Comparison of ENCODE assay signal across 20 cellular contexts in the genomic region with DNA sequence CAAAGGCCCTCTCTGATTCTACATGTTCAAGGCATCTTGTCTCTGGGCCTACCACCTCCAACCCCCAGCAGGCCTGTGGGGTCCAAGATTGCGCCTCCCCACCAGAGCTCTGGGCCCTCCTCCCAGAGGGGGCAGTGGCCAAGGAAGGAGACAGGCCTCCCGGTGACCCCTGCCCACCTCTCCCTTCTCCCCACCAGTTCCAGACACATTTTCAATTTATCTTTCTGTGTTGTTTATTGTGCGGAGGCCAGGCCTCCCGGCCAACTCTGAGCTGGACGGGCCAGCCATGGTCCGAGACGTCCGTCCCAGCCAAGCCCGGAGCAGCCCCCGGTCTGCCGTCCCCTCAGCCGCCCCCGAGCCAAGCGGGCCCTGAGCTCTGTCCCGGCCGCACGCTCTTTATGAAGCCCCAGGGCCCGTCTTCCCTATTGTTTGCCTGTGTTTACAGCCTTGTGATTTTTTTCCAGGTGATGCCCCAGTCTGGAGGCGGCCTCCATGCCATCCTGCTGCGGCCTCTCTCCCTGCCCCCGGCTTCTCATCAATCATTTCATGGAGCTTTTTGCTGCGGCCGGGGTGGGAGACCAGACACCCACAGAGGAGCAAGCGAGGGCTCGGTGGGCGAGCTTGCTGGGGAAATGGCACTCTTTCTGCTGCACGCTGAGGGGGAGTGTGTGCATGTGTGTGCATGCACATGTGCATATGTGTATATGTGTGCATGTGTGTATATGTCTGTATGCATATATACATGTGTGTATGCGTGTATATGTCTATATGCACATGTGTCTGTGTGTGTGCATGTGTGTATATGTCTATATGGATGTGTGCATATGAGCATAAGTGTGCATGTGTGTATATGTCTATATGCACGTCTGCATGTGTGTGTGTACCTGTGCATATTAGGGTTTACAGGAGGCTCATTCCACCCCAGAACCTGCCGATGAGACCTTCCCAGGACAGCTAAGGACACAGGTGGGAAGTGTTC. TPM values are rescaled to one million over a fixed set of nuclear protein-coding genes. Genes with fewer than 3 reads are reported as not detected.
A peak's percentile ranks its signal among the peaks of the same experiment; 100 is the strongest.
DNase-seq lines count a peak whose midpoint lies in the region; ATAC-seq and TF ChIP-seq lines count a peak whose summit lies in the region.
"Had no signal": no experiment of that assay in that cellular context is flagged by ENCODE, and none has a peak within 500 bp of the region (broad histone marks: within the 10 kb centered on the region; RNA-seq: fewer than 3 reads in every experiment).

No MANE protein-coding gene starts in this region.

- no peaks in the 10 kb centered on the region for H3K9me3 Mint-ChIP-seq in nephron
- H3K9me3 Mint-ChIP-seq: activated naive CD4-positive, alpha-beta T cell treated with anti-CD3 and anti-CD28 coated beads, Interleukin-2, amount 10 ng/mL, durations not matched to agents 7 days and 5 days had no signal

- no peak for TF ChIP-seq POLR2A in gastroesophageal sphincter (IDR thresholded peaks at IDR 0.05)

- no peak overlapping the region for H3K4me3 ChIP-seq in HEK293 (ENCODE audit: low read depth, low read length)
- H3K4me3 ChIP-seq in colonic mucosa: no peak overlapping the region
- no peak overlapping the region for H3K4me3 ChIP-seq in thoracic aorta
- H3K4me3 ChIP-seq in gastroesophageal sphincter: no peak overlapping the region
- H3K4me3 ChIP-seq: BLaER1 treated with 17β-estradiol and CSF1 and Interleukin-3, amounts not matched to agents 10 nM and 100 nM had no signal

- peaks cover 64% of the 10 kb centered on the region for H3K27me3 Mint-ChIP-seq in nephron (ENCODE audit: low read depth)
- H3K27me3 Mint-ChIP-seq: activated CD8-positive, alpha-beta memory T cell treated with anti-CD3 and anti-CD28 coated beads, Interleukin-2, amount 10 ng/mL, durations not matched to agents 7 days and 5 days had no signal

- ATAC-seq in thoracic aorta (ENCODE audit: insufficient number of reproducible peaks, low FRiP score, low read depth) (no peak), HG03097 (IDR thresholded peaks at IDR 0.05; ENCODE audit: low FRiP score, unreplicated experiment) (no peak), gastroesophageal sphincter (no peak), HG02852 (IDR thresholded peaks at IDR 0.05; ENCODE audit: unreplicated experiment) (no peak)
- ATAC-seq: activated CD8-positive, alpha-beta memory T cell treated with anti-CD3 and anti-CD28 coated beads, Interleukin-2, amount 10 ng/mL, durations not matched to agents 7 days and 5 days; Panc1 had no signal

- H3K4me3 Mint-ChIP-seq in nephron: peak overlapping the region in 1 of 3 experiments; percentile 27
- H3K4me3 Mint-ChIP-seq: activated CD8-positive, alpha-beta memory T cell treated with anti-CD3 and anti-CD28 coated beads, Interleukin-2, amount 10 ng/mL, durations not matched to agents 7 days and 5 days; activated naive CD4-positive, alpha-beta T cell treated with anti-CD3 and anti-CD28 coated beads, Interleukin-2, amount 10 ng/mL, durations not matched to agents 7 days and 5 days had no signal

- CTCF ChIA-PET in HEK293 (lab: Yijun Ruan, JAX): no interaction called here

- peak overlapping the region; percentile 37 to 93 (median 89) for H3K27ac Mint-ChIP-seq in nephron
- H3K27ac Mint-ChIP-seq: activated CD8-positive, alpha-beta memory T cell treated with anti-CD3 and anti-CD28 coated beads, Interleukin-2, amount 10 ng/mL, durations not matched to agents 7 days and 5 days; activated naive CD4-positive, alpha-beta T cell treated with anti-CD3 and anti-CD28 coated beads, Interleukin-2, amount 10 ng/mL, durations not matched to agents 7 days and 5 days had no signal

- POLR2A ChIA-PET in HEK293 (lab: Yijun Ruan, JAX): no interaction called here

- H3K36me3 ChIP-seq in HEK293 (ENCODE audit: control insufficient read depth in 2 of 2, insufficient read depth in 1 of 2, low read length in 2 of 2): no peaks in the 10 kb centered on the region
- H3K36me3 ChIP-seq in colonic mucosa: no peaks in the 10 kb centered on the region
- no peaks in the 10 kb centered on the region for H3K36me3 ChIP-seq in thoracic aorta
- H3K36me3 ChIP-seq in gastroesophageal sphincter: no peaks in the 10 kb centered on the region
- H3K36me3 ChIP-seq: BLaER1 treated with 17β-estradiol and CSF1 and Interleukin-3, amounts not matched to agents 10 nM and 100 nM; brain microvascular endothelial cell had no signal

- H3K9ac ChIP-seq in colonic mucosa (ENCODE audit: low read depth in 2 of 2, low read length in 2 of 2): no peak overlapping the region
- H3K9ac ChIP-seq: BLaER1 treated with 17β-estradiol and CSF1 and Interleukin-3, amounts not matched to agents 10 nM and 100 nM had no signal

- DNase-seq in colonic mucosa (peak; percentile 13), thoracic aorta (ENCODE audit: low spot score) (no peak)
- DNase-seq: activated CD8-positive, alpha-beta memory T cell treated with anti-CD3 and anti-CD28 coated beads, Interleukin-2, amount 10 ng/mL, durations not matched to agents 7 days and 5 days; activated naive CD4-positive, alpha-beta T cell treated with anti-CD3 and anti-CD28 coated beads, Interleukin-2, amount 10 ng/mL, durations not matched to agents 7 days and 5 days; brain microvascular endothelial cell; effector CD4-positive, alpha-beta T cell; IMR-90; kidney glomerular epithelial cell; NCI-H187; NCI-H526; nucleus accumbens; SW 1271; T1000 had no signal

- TF ChIP-seq CTCF in HEK293 (tag by site-specific recombination; IDR thresholded peaks at IDR 0.05) (no peak), colonic mucosa (IDR thresholded peaks at IDR 0.05) (no peak), nephron (IDR thresholded peaks at IDR 0.05; ENCODE audit: unreplicated experiment in 3 of 3) (no peak), thoracic aorta (IDR thresholded peaks at IDR 0.05) (no peak), gastroesophageal sphincter (IDR thresholded peaks at IDR 0.05) (no peak)

- peaks cover 3% of the 10 kb centered on the region; the same call in 1 of the 2 replicates for H3K4me1 ChIP-seq in HEK293 (ENCODE audit: control insufficient read depth, insufficient read depth, low read length)
- peaks cover 5% of the 10 kb centered on the region for H3K4me1 ChIP-seq in colonic mucosa
- H3K4me1 ChIP-seq in thoracic aorta (ENCODE audit: control insufficient read depth in 1 of 2, low read depth in 2 of 2): peaks cover 43 to 97% of the 10 kb centered on the region in 2 donors
- peaks cover 0 to 61% (median 10%) of the 10 kb centered on the region in 3 donors for H3K4me1 ChIP-seq in gastroesophageal sphincter

- WGBS in gastroesophageal sphincter (ENCODE audit: low coverage in 1 of 2), 2 donors: 35 to 42% methylated on average over 8 to 23 of the region's 30 CpGs

- H3K9me3 ChIP-seq in HEK293 (ENCODE audit: control insufficient read depth, insufficient read depth, low read depth, low read length) (no peaks in the 10 kb centered on the region), colonic mucosa (no peaks in the 10 kb centered on the region), thoracic aorta (no peaks in the 10 kb centered on the region), gastroesophageal sphincter (no peaks in the 10 kb centered on the region)
- H3K9me3 ChIP-seq: BLaER1 treated with 17β-estradiol and CSF1 and Interleukin-3, amounts not matched to agents 10 nM and 100 nM had no signal

- no peaks in the 10 kb centered on the region for H3K36me3 Mint-ChIP-seq in nephron (ENCODE audit: low read depth)
- H3K36me3 Mint-ChIP-seq: activated CD8-positive, alpha-beta memory T cell treated with anti-CD3 and anti-CD28 coated beads, Interleukin-2, amount 10 ng/mL, durations not matched to agents 7 days and 5 days; activated naive CD4-positive, alpha-beta T cell treated with anti-CD3 and anti-CD28 coated beads, Interleukin-2, amount 10 ng/mL, durations not matched to agents 7 days and 5 days had no signal

- no peak overlapping the region for H3K27ac ChIP-seq in HEK293 (ENCODE audit: extremely low read depth, low read depth, low read length)
- H3K27ac ChIP-seq in colonic mucosa: no peak overlapping the region
- peak overlapping the region; percentile 69 to 79 for H3K27ac ChIP-seq in thoracic aorta
- peak overlapping the region in 2 of 4 donors; percentile 6 to 41 for H3K27ac ChIP-seq in gastroesophageal sphincter
- H3K27ac ChIP-seq: BLaER1 treated with 17β-estradiol and CSF1 and Interleukin-3, amounts not matched to agents 10 nM and 100 nM; brain microvascular endothelial cell had no signal

- peaks cover 58% of the 10 kb centered on the region for H3K4me1 Mint-ChIP-seq in nephron
- H3K4me1 Mint-ChIP-seq: activated naive CD4-positive, alpha-beta T cell treated with anti-CD3 and anti-CD28 coated beads, Interleukin-2, amount 10 ng/mL, durations not matched to agents 7 days and 5 days had no signal

- intact Hi-C loops in colonic mucosa (cut with DNase I): no loop called here

- no peak for TF ChIP-seq EP300 in gastroesophageal sphincter (IDR thresholded peaks at IDR 0.05)

- no peaks in the 10 kb centered on the region for H3K27me3 ChIP-seq in colonic mucosa
- H3K27me3 ChIP-seq in thoracic aorta (replicated peaks; ENCODE audit: insufficient read depth): no peaks in the 10 kb centered on the region
- no peaks in the 10 kb centered on the region for H3K27me3 ChIP-seq in gastroesophageal sphincter
- H3K27me3 ChIP-seq: brain microvascular endothelial cell had no signal

TF ChIP-seq in HEK293, 187 proteins besides CTCF, POLR2A, EP300 and RAD21:
- no peak for TF ChIP-seq ZNF248 (tag by site-specific recombination; IDR thresholded peaks at IDR 0.05)
- no peak for TF ChIP-seq ZNF830 (tag by site-specific recombination; IDR thresholded peaks at IDR 0.05; ENCODE audit: low read depth)
- TF ChIP-seq EGR2 (tag by site-specific recombination; IDR thresholded peaks at IDR 0.05; ENCODE audit: low read depth): peak; percentile 52
- TF ChIP-seq TRIM28 (IDR thresholded peaks at IDR 0.05; ENCODE audit: borderline replicate concordance, low read length): no peak
- TF ChIP-seq GLI2 (tag by site-specific recombination; IDR thresholded peaks at IDR 0.05; ENCODE audit: borderline replicate concordance, low read depth): no peak

RNA-seq across cellular contexts. Expression of gene ELN, which starts 52.7 kb away (rescaled TPM):
- total RNA-seq in colonic mucosa (10 to 100 TPM in 1 of 2 donors, 1 to 10 TPM in 1; 6.9 to 12.6 TPM), thoracic aorta (1,000 to 10,000 TPM; 1,484 to 3,836 TPM), gastroesophageal sphincter (100 to 1,000 TPM; 316 to 703 (median 441) TPM)
- total RNA-seq: activated CD8-positive, alpha-beta memory T cell treated with anti-CD3 and anti-CD28 coated beads, Interleukin-2, amount 10 ng/mL, durations not matched to agents 7 days and 5 days had no signal

Comparison
In these comparisons a context has a peak if more than half of its experiments do, and no peak if none do; other contexts are left out.
1. H3K27ac ChIP-seq: peak in thoracic aorta (2 of 2); none in HEK293 (single experiment) and colonic mucosa (single experiment).
2. RNA of gene ELN, which starts 52.7 kb away (total RNA-seq): 1,484 to 3,836 TPM in thoracic aorta and 316 to 703 TPM in gastroesophageal sphincter; 6.9 to 12.6 TPM in colonic mucosa; every median in the first group is over 10 times any median in the second.